In the genomic region with DNA sequence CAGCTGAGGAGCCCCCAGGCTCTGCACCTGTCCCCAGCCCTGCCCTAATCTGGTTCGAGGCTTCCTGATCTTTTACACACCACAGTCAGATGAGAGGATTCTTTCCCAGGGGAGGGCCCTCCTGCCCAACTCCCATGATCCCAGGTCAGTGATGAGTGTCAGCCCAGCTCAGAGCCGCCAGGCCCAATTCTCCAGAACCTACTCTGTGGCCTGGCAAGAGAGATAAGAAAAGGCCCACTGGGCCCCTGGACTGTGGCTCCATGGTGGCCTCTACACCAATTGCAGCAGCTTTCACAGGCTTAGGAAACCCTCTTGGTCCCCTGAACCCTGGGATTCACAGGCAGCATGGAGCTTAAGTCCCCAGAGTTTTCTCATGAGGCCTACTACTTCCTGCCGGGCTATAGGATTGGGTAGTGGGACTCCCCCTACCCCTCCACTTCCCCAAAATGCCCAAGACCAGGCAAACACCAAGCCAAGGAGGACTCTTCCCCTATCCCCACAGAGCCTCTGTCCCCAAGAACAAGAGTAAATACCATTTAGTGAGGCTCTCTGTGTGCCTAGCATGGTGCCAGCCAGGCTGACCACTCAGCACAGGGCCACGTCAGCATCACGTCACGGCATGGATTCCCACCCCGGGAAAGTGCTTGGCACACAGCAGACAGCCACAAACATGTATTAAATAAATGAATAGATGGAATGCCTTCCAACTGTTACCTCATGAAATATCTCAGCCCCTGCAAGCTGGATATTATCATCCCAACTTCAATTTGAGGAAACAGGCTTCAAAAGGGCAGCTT, we compare ENCODE assay signal across 26 cellular contexts.
A peak's percentile ranks its signal among the peaks of the same experiment; 100 is the strongest.
DNase-seq lines count a peak whose midpoint lies in the region; ATAC-seq, FAIRE-seq and TF ChIP-seq lines count a peak whose summit lies in the region.
"Had no signal": no experiment of that assay in that cellular context is flagged by ENCODE, and none has a peak within 500 bp of the region (broad histone marks: within the 10 kb centered on the region; RNA-seq: fewer than 3 reads in every experiment).

No MANE protein-coding gene starts in this region.

- H3K9me3 Mint-ChIP-seq in glutamatergic neuron (ENCODE audit: unreplicated experiment), result peaks cover 3% of the 10 kb centered on the region

- TF ChIP-seq CTCF in BE2C (IDR thresholded peaks at IDR 0.05; ENCODE audit: low read depth, low read length), result no peak
- no peak for TF ChIP-seq CTCF in NB4 (IDR thresholded peaks at IDR 0.05; ENCODE audit: low read depth, low read length)
- TF ChIP-seq CTCF in HepG2 (CRISPR knock-in tag; IDR thresholded peaks at IDR 0.05), result no peak
- TF ChIP-seq CTCF in spleen (IDR thresholded peaks at IDR 0.05 in 8 of 11, conservative IDR thresholded peaks at IDR 0.05 in 3 of 11), result no peak
- TF ChIP-seq CTCF in glutamatergic neuron (IDR thresholded peaks at IDR 0.05; ENCODE audit: partially characterized antibody, unreplicated experiment), result no peak

- intact Hi-C loops in HepG2 (cut with micrococcal nuclease; ENCODE audit: unreplicated experiment) (no loop called here), spleen (cut with DNase I; ENCODE audit: low total_unique reads) (no loop called here)

- no peak overlapping the region for H2AFZ ChIP-seq in HepG2 (ENCODE audit: low read length)
- H2AFZ ChIP-seq: neural progenitor cell had no signal

- H3K9me3 ChIP-seq in BE2C, result no peaks in the 10 kb centered on the region
- 0 out of 2 replicates have a peak, but pooled peaks cover 8% of the 10 kb centered on the region for H3K9me3 ChIP-seq in HepG2 (ENCODE audit: low read length)
- peaks cover 0 to 10% (median 7%) of the 10 kb centered on the region in 8 donors for H3K9me3 ChIP-seq in spleen
- H3K9me3 ChIP-seq: SJSA1 had no signal

- FAIRE-seq in HepG2 (lab: Jason Lieb, UNC), result no peak
- FAIRE-seq in frontal cortex (lab: Jason Lieb, UNC), result no peak
- FAIRE-seq: GM18507, K562, RCC 7860 had no signal

- no peak for TF ChIP-seq POLR2A in NB4 (IDR thresholded peaks at IDR 0.05; ENCODE audit: extremely low read depth, insufficient read length)
- no peak for TF ChIP-seq POLR2A in HepG2 (IDR thresholded peaks at IDR 0.05; ENCODE audit: insufficient read depth in 1 of 2, low read depth in 2 of 2, low read length in 2 of 2)
- no peak for TF ChIP-seq POLR2A in spleen (IDR thresholded peaks at IDR 0.05)

- WGBS in HepG2 (ENCODE audit: low lambda C conversion rate), result 8% methylated on average over 4 of the region's 7 CpGs
- 85 to 95% (median 91%) methylated on average over 6 to 7 of the region's 7 CpGs for WGBS in spleen, 5 donors

- H3K36me3 ChIP-seq in BE2C (no peaks in the 10 kb centered on the region), HepG2 (replicated peaks in 1 of 2; ENCODE audit: control insufficient read depth in 1 of 2, insufficient read depth in 2 of 2, low read length in 2 of 2) (no peaks in the 10 kb centered on the region), spleen (no peaks in the 10 kb centered on the region)
- H3K36me3 ChIP-seq: heart right ventricle, neural progenitor cell, SJSA1 had no signal

- H3K9ac ChIP-seq in HepG2 (ENCODE audit: insufficient read depth, low read depth, low read length), result no peak overlapping the region
- H3K9ac ChIP-seq: neural progenitor cell had no signal

- TF ChIP-seq EP300 in HepG2 (IDR thresholded peaks at IDR 0.05; ENCODE audit: low read depth in 2 of 2, low read length in 2 of 2) (no peak), HepG2 (CRISPR knock-in tag; IDR thresholded peaks at IDR 0.05; ENCODE audit: borderline replicate concordance) (no peak)

- H3K4me3 Mint-ChIP-seq in glutamatergic neuron (ENCODE audit: unreplicated experiment), result no peak overlapping the region
- H3K4me3 Mint-ChIP-seq: activated T-cell treated with anti-CD3 and anti-CD28 coated beads, Interleukin-2, amount 50 U/mL, for 4 hours; brain; stimulated activated naive CD8-positive, alpha-beta T cell treated with anti-CD3 and anti-CD28 coated beads, Interleukin-15, amount 100 ng/mL, for 72 hours had no signal

- H3K4me1 Mint-ChIP-seq in glutamatergic neuron (ENCODE audit: low read depth, unreplicated experiment), result no peaks in the 10 kb centered on the region
- H3K4me1 Mint-ChIP-seq: stimulated activated naive CD8-positive, alpha-beta T cell treated with anti-CD3 and anti-CD28 coated beads, Interleukin-15, amount 100 ng/mL, for 72 hours had no signal

- no peaks in the 10 kb centered on the region for H4K20me1 ChIP-seq in HepG2 (ENCODE audit: insufficient read depth, low read length)

- peaks cover 8% of the 10 kb centered on the region for H3K27me3 Mint-ChIP-seq in glutamatergic neuron (ENCODE audit: unreplicated experiment)

- DNase-seq in BE2C (peak; percentile 30), NB4 (ENCODE audit: low read depth) (peak; percentile 31), HepG2 (ENCODE audit: low spot score) (no peak), spleen (peak; percentile 30), glutamatergic neuron (no peak), frontal cortex (ENCODE audit: low spot score in 2 of 2) (no peak), hepatic stellate cell (ENCODE audit: low spot score) (no peak)
- no peak for DNase-seq in activated CD4-positive, alpha-beta T cell treated with anti-CD3 and anti-CD28 coated beads for 48 hours
- DNase-seq: activated naive CD4-positive, alpha-beta T cell; activated T-cell treated with anti-CD3 and anti-CD28 coated beads, Interleukin-2, amount 50 U/mL, for 4 hours; Calu3; effector memory CD4-positive, alpha-beta T cell; erythroblast; heart right ventricle; psoas muscle; stimulated activated naive CD8-positive, alpha-beta T cell treated with anti-CD3 and anti-CD28 coated beads, Interleukin-15, amount 100 ng/mL, for 72 hours; T-helper 1 cell; trophoblast cell had no signal

- POLR2A ChIA-PET in HepG2 (lab: Yijun Ruan, JAX), result no interaction called here

- in situ Hi-C loops in HepG2 (cut with HindIII; ENCODE audit: extremely low pct_ligation_motif_present, low pct_unique_long_range_greater_than_20kb), result loop anchor here (10.0 kb wide), 1 partner anchor 108 kb away; no protein-coding TSS in a partner anchor

- H3K4me1 ChIP-seq in BE2C (peaks cover 57% of the 10 kb centered on the region), HepG2 (ENCODE audit: insufficient read depth, low read length) (no peaks in the 10 kb centered on the region), spleen (peaks cover 0 to 16% (median 0%) of the 10 kb centered on the region in 6 donors)
- H3K4me1 ChIP-seq: SJSA1 had no signal

- no peak overlapping the region for H3K4me2 ChIP-seq in HepG2 (ENCODE audit: low read depth, low read length)
- H3K4me2 ChIP-seq: neural progenitor cell had no signal

- H3K27me3 ChIP-seq in BE2C (no peaks in the 10 kb centered on the region), HepG2 (ENCODE audit: control insufficient read depth in 1 of 2, insufficient read depth in 2 of 2, low read length in 2 of 2) (peaks cover 3 to 51% of the 10 kb centered on the region in 2 experiments; a peak in 3 of 5 replicates), spleen (replicated peaks in 1 of 7) (peaks cover 0 to 70% (median 14%) of the 10 kb centered on the region in 7 donors)
- H3K27me3 ChIP-seq: neural progenitor cell, SJSA1 had no signal

- no peaks in the 10 kb centered on the region for H3K36me3 Mint-ChIP-seq in glutamatergic neuron (ENCODE audit: unreplicated experiment)
- H3K36me3 Mint-ChIP-seq: brain, neural progenitor cell had no signal

- H3K27ac Mint-ChIP-seq in glutamatergic neuron (ENCODE audit: unreplicated experiment), result no peak overlapping the region
- H3K27ac Mint-ChIP-seq: neural progenitor cell had no signal

- TF ChIP-seq RAD21 in HepG2 (CRISPR knock-in tag; IDR thresholded peaks at IDR 0.05), result no peak

- CTCF ChIA-PET in HepG2 (lab: Yijun Ruan, JAX; ENCODE audit: low intra/inter-chr PET ratio, low total read pairs), result no interaction called here

- no peak for ATAC-seq in HepG2
- ATAC-seq: activated CD4-positive, CD25-positive, alpha-beta regulatory T cell treated with anti-CD3 and anti-CD28 coated beads, Interleukin-2, amount 50 U/mL, for 24 hours; activated T-cell treated with anti-CD3 and anti-CD28 coated beads, Interleukin-2, amount 50 U/mL, for 4 hours; HCT116; heart right ventricle; K562; psoas muscle; stimulated activated naive CD8-positive, alpha-beta T cell treated with anti-CD3 and anti-CD28 coated beads, Interleukin-15, amount 100 ng/mL, for 72 hours had no signal

- H3K27ac ChIP-seq in HepG2 (ENCODE audit: extremely low read length, insufficient read depth, low read length) (no peak overlapping the region), spleen (no peak overlapping the region)
- H3K27ac ChIP-seq: heart right ventricle, neural progenitor cell, psoas muscle, SJSA1 had no signal

- peak overlapping the region; percentile 14; the same call in 1 of the 2 replicates for H3K4me3 ChIP-seq in BE2C (ENCODE audit: low read depth, low read length)
- no peak overlapping the region for H3K4me3 ChIP-seq in NB4 (ENCODE audit: low read depth, low read length)
- no peak overlapping the region for H3K4me3 ChIP-seq in HepG2 (replicated peaks in 1 of 3; ENCODE audit: insufficient read depth in 1 of 3, low read depth in 2 of 3, low read length in 3 of 3)
- no peak overlapping the region for H3K4me3 ChIP-seq in spleen
- H3K4me3 ChIP-seq: heart right ventricle, K562, neural progenitor cell, psoas muscle, SJSA1 had no signal

- H3K79me2 ChIP-seq in HepG2 (ENCODE audit: insufficient read depth, low read length), result no peaks in the 10 kb centered on the region

- no TSS peak for BruUV-seq in HepG2 (replicated peaks; lab: Mats Ljungman, UMichigan)

TF ChIP-seq in HepG2, 621 proteins besides CTCF, POLR2A, EP300 and RAD21:
- TF ChIP-seq ZNF333 (CRISPR knock-in tag; IDR thresholded peaks at IDR 0.05; ENCODE audit: borderline replicate concordance) (no peak), TCF7L2 (IDR thresholded peaks at IDR 0.05; ENCODE audit: low read depth, low read length) (no peak), CREB1 (IDR thresholded peaks at IDR 0.05) (peak; percentile 70), CREB1 (CRISPR knock-in tag; IDR thresholded peaks at IDR 0.05) (no peak)

Comparison
In these comparisons a context has a peak if more than half of its experiments do, and no peak if none do; other contexts are left out.
1. DNase-seq: peak in BE2C (single experiment), NB4 (single experiment) and spleen (single experiment); none in HepG2 (single experiment), glutamatergic neuron (single experiment), frontal cortex (0 of 2), activated CD4-positive, alpha-beta T cell treated with anti-CD3 and anti-CD28 coated beads for 48 hours (single experiment) and hepatic stellate cell (single experiment).